10 cellular contexts compared by ENCODE assay signal in the genomic region with DNA sequence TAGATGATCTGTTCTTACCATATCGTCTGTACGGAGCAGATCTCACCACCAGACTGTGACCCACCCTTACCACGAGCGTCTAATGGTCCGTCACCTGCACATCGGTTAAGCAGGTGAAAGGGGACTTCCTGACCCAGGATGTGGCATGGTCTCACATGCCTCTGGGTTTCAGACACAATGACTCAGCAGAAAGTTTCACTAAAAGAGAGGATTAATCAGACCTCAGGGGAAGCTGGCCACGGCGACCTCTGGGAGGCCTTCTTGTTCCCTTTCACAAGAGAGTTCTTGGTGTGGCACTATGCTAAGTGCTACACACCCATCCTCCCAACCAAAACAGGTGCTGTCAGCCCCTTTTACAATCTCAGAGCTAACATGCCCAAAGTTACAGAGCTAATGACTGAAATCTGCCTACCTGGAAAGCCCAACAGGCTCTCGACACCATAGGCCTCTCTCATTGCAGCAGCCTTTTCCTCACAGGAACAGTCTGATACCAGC. TPM values are rescaled to one million over a fixed set of nuclear protein-coding genes. Genes with fewer than 3 reads are reported as not detected.
DNase-seq lines count a peak whose midpoint lies in the region; ATAC-seq and TF ChIP-seq lines count a peak whose summit lies in the region.
"Had no signal": no experiment of that assay in that cellular context is flagged by ENCODE, and none has a peak within 500 bp of the region (broad histone marks: within the 10 kb centered on the region; RNA-seq: fewer than 3 reads in every experiment).

No MANE protein-coding gene starts in this region.

- peaks cover 0 to 2% (median 0%) of the 10 kb centered on the region in 11 donors for H3K9me3 Mint-ChIP-seq in naive thymus-derived CD4-positive, alpha-beta T cell

- no peaks in the 10 kb centered on the region for H3K36me3 Mint-ChIP-seq in naive thymus-derived CD4-positive, alpha-beta T cell

- POLR2A ChIA-PET in naive thymus-derived CD4-positive, alpha-beta T cell (lab: Charles Lee): no interaction called here

- no peak for TF ChIP-seq POLR2A in prostate gland (IDR thresholded peaks at IDR 0.05)

- peaks cover 0 to 4% of the 10 kb centered on the region in 2 donors for H3K4me1 ChIP-seq in naive thymus-derived CD4-positive, alpha-beta T cell (ENCODE audit: control insufficient read depth in 2 of 2, insufficient read depth in 2 of 2, low read length in 2 of 2)
- H3K4me1 ChIP-seq in prostate gland (replicated peaks): no peaks in the 10 kb centered on the region

- WGBS in prostate gland: 82% methylated on average over 9 of the region's 9 CpGs

- no peak overlapping the region for H3K4me3 ChIP-seq in naive thymus-derived CD4-positive, alpha-beta T cell (ENCODE audit: low read length)
- H3K4me3 ChIP-seq in prostate gland: no peak overlapping the region

- peak overlapping the region in 5 of 10 donors; percentile 35 to 58 (median 46) for H3K4me3 Mint-ChIP-seq in naive thymus-derived CD4-positive, alpha-beta T cell

- H3K27ac ChIP-seq in naive thymus-derived CD4-positive, alpha-beta T cell (ENCODE audit: low read depth, low read length): no peak overlapping the region
- H3K27ac ChIP-seq in prostate gland: no peak overlapping the region

- H3K4me1 Mint-ChIP-seq in naive thymus-derived CD4-positive, alpha-beta T cell: peaks cover 0 to 11% (median 9%) of the 10 kb centered on the region in 7 donors

- H3K9me3 ChIP-seq in naive thymus-derived CD4-positive, alpha-beta T cell (ENCODE audit: control insufficient read depth in 2 of 3, low read length in 3 of 3): no peaks in the 10 kb centered on the region
- H3K9me3 ChIP-seq in prostate gland: no peaks in the 10 kb centered on the region

- ATAC-seq in GM21423 (IDR thresholded peaks at IDR 0.05; ENCODE audit: unreplicated experiment) (peak; percentile 95), HG03575 (IDR thresholded peaks at IDR 0.05; ENCODE audit: extremely low read depth, insufficient number of reproducible peaks, low FRiP score, unreplicated experiment) (peak; percentile 94)
- ATAC-seq in naive thymus-derived CD4-positive, alpha-beta T cell: peak; percentile 67
- ATAC-seq: Panc1 had no signal

- no peak for TF ChIP-seq CTCF in prostate gland (IDR thresholded peaks at IDR 0.05)

- DNase-seq in GM03348 (ENCODE audit: low spot score): peak; percentile 28
- DNase-seq in activated T-cell treated with anti-CD3 and anti-CD28 coated beads, Interleukin-2, amount 50 U/mL, for 48 hours: peak; percentile 38 to 48
- DNase-seq in naive thymus-derived CD4-positive, alpha-beta T cell: peak in 4 of 9 donors; percentile 4 to 27 (median 7)
- no peak for DNase-seq in posterior cingulate gyrus
- DNase-seq in NCI-H1436 (lab: John Stamatoyannopoulos, UW): no peak
- no peak for DNase-seq in prostate gland (ENCODE audit: low spot score)

- peaks cover 0 to 31% (median 5%) of the 10 kb centered on the region in 5 donors for H3K27me3 Mint-ChIP-seq in naive thymus-derived CD4-positive, alpha-beta T cell

- no peaks in the 10 kb centered on the region for H3K36me3 ChIP-seq in naive thymus-derived CD4-positive, alpha-beta T cell (ENCODE audit: control insufficient read depth in 2 of 3, insufficient read depth in 3 of 3, low read length in 3 of 3)
- H3K36me3 ChIP-seq in prostate gland: no peaks in the 10 kb centered on the region

- CTCF ChIA-PET in naive thymus-derived CD4-positive, alpha-beta T cell (lab: Charles Lee): no interaction called here

- intact Hi-C loops in naive thymus-derived CD4-positive, alpha-beta T cell (cut with micrococcal nuclease): loop anchor here (1.0 kb wide), 2 partner anchors 9 kb away; no protein-coding TSS in a partner anchor
- intact Hi-C loops in posterior cingulate gyrus (cut with DNase I) (no loop called here), prostate gland (cut with DNase I) (no loop called here)

- H3K27ac Mint-ChIP-seq in naive thymus-derived CD4-positive, alpha-beta T cell: peak overlapping the region in 2 of 9 donors; percentile 8 to 43

- H3K27me3 ChIP-seq in naive thymus-derived CD4-positive, alpha-beta T cell (ENCODE audit: control insufficient read depth in 2 of 2, insufficient read depth in 2 of 2, low read length in 2 of 2): no peaks in the 10 kb centered on the region
- H3K27me3 ChIP-seq in prostate gland (replicated peaks; ENCODE audit: insufficient read depth): no peaks in the 10 kb centered on the region

RNA-seq across cellular contexts. Expression of a gene that starts 41.6 kb away (rescaled TPM):
- not detected for total RNA-seq in naive thymus-derived CD4-positive, alpha-beta T cell
- polyA plus RNA-seq in naive thymus-derived CD4-positive, alpha-beta T cell: not detected
- 1 to 10 TPM in 1 of 2 donors, under 1 TPM in 1; 0.09 to 3.7 TPM for total RNA-seq in prostate gland
- total RNA-seq: pulmonary artery endothelial cell had no signal

Comparison
In these comparisons a context has a peak if more than half of its experiments do, and no peak if none do; other contexts are left out.
1. DNase-seq: peak in GM03348 (single experiment) and activated T-cell treated with anti-CD3 and anti-CD28 coated beads, Interleukin-2, amount 50 U/mL, for 48 hours (2 of 2); none in posterior cingulate gyrus (0 of 10), NCI-H1436 (single experiment) and prostate gland (single experiment).
2. intact Hi-C loops: an anchor here in naive thymus-derived CD4-positive, alpha-beta T cell (1.0 kb wide); none called in posterior cingulate gyrus and prostate gland.
3. Peak in every context shown above with its lines, with median percentiles within 50 percentile points of each other: ATAC-seq.